ENCODE assay signal across 1 cellular context in the genomic region with DNA sequence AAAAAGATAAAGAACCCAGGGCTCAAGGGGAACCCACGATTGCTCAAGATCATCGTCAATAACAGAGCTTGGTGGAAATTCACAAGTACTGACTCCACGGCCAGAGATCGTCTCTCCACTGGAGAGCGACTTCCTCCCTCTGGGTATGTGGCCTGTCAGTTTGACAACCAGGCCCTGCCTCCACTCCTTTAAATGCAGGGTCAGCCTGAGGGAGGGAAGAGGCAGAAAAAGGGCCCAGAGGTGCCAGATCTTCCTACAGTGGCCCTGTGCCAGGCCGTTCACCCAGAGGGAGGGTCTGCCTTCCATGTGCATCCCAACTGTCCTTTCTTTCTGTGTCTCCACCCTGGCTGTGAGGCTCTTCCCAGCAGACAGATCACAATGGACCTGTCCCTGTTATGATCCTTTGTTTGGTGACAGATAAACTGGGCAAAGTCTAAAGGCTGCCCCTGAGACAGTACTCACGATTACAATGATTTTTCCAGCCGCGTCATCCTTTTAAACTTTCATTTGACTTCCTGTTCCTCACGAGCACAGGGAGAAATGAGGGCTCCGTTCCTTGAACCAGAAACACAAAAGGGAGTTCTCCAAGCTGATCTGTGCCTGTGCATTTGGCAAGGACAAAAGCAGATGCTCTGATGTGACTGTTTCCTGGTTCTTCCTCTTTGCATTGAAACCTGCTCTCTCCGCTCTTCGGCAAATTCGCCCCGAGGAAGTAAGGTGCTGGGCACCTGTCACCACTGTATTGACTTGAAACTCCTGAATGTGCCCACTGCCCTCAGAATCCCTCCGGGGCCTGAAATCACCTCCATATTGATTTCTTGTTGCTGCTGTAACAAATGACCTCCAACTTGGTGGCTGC.
TF ChIP-seq lines count a peak whose summit lies in the region.

No MANE protein-coding gene starts in this region.

TF ChIP-seq in H1, 55 proteins besides CTCF, POLR2A, EP300 and RAD21:
- TF ChIP-seq CHD7 (IDR thresholded peaks at IDR 0.05; ENCODE audit: insufficient replicate concordance, low read length): no peak
- TF ChIP-seq ATF2 (IDR thresholded peaks at IDR 0.05; ENCODE audit: low read length): no peak
- no peak for TF ChIP-seq NANOG (IDR thresholded peaks at IDR 0.05; ENCODE audit: insufficient read depth, low read depth, low read length, poor library complexity, severe bottlenecking)
- TF ChIP-seq SP1 (IDR thresholded peaks at IDR 0.05; ENCODE audit: low read depth, low read length): no peak
- TF ChIP-seq TAF7 (optimal IDR thresholded peaks at IDR 0.05; ENCODE audit: borderline replicate concordance, low read depth, low read length): no peak
- no peak for TF ChIP-seq SUZ12 (IDR thresholded peaks at IDR 0.05; ENCODE audit: low read length)
- no peak for TF ChIP-seq CTBP2 (IDR thresholded peaks at IDR 0.05; ENCODE audit: borderline replicate concordance, insufficient read depth, insufficient read length, low read length)
- TF ChIP-seq NRF1 (IDR thresholded peaks at IDR 0.05; ENCODE audit: low read depth, low read length): no peak
- TF ChIP-seq TEAD4 (IDR thresholded peaks at IDR 0.05; ENCODE audit: low read depth, low read length): no peak
